In the genomic region with DNA sequence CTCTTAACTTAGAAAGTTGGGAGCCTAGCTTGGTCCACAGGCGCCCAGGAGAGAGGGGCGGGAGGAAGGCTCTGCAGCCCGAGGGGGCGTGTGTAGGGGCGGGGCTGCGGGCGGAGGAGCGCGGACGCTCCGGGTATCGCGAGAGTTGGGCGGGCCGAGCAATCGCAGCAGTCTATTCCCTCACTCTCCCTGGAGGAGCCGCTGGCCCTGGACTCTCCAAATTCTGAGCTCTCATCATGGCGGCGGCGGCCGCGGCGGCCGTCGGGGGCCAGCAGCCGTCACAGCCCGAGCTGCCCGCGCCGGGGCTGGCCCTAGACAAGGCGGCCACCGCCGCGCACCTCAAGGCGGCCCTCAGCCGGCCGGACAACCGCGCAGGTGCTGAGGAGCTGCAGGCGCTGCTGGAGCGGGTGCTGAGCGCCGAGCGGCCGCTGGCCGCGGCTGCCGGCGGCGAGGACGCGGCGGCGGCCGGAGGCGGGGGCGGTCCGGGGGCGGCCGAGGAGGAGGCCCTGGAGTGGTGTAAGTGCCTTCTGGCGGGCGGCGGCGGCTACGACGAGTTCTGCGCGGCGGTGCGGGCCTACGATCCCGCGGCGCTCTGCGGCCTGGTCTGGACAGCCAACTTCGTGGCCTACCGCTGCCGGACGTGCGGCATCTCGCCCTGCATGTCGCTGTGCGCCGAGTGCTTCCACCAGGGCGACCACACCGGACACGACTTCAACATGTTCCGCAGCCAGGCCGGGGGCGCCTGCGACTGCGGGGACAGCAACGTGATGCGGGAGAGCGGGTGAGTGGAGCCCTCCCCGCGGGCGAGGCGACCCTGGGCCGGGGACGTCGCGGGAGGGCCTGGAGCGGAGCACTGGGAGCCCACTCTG, we compare ENCODE assay signal across 1 cellular context.
TF ChIP-seq lines count a peak whose summit lies in the region.

A gene with protein sequence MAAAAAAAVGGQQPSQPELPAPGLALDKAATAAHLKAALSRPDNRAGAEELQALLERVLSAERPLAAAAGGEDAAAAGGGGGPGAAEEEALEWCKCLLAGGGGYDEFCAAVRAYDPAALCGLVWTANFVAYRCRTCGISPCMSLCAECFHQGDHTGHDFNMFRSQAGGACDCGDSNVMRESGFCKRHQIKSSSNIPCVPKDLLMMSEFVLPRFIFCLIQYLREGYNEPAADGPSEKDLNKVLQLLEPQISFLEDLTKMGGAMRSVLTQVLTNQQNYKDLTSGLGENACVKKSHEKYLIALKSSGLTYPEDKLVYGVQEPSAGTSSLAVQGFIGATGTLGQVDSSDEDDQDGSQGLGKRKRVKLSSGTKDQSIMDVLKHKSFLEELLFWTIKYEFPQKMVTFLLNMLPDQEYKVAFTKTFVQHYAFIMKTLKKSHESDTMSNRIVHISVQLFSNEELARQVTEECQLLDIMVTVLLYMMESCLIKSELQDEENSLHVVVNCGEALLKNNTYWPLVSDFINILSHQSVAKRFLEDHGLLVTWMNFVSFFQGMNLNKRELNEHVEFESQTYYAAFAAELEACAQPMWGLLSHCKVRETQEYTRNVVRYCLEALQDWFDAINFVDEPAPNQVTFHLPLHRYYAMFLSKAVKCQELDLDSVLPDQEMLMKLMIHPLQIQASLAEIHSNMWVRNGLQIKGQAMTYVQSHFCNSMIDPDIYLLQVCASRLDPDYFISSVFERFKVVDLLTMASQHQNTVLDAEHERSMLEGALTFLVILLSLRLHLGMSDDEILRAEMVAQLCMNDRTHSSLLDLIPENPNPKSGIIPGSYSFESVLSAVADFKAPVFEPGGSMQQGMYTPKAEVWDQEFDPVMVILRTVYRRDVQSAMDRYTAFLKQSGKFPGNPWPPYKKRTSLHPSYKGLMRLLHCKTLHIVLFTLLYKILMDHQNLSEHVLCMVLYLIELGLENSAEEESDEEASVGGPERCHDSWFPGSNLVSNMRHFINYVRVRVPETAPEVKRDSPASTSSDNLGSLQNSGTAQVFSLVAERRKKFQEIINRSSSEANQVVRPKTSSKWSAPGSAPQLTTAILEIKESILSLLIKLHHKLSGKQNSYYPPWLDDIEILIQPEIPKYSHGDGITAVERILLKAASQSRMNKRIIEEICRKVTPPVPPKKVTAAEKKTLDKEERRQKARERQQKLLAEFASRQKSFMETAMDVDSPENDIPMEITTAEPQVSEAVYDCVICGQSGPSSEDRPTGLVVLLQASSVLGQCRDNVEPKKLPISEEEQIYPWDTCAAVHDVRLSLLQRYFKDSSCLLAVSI (N-terminal part only) (plus strand): TSS at position 183 of the 869 bp plus-strand sequence. CDS start 54 bp downstream, at position 237.

TF ChIP-seq in K562, 482 proteins besides CTCF, POLR2A, EP300 and RAD21 (continued from another document and continues in another):
- TF ChIP-seq, protein P1, sequence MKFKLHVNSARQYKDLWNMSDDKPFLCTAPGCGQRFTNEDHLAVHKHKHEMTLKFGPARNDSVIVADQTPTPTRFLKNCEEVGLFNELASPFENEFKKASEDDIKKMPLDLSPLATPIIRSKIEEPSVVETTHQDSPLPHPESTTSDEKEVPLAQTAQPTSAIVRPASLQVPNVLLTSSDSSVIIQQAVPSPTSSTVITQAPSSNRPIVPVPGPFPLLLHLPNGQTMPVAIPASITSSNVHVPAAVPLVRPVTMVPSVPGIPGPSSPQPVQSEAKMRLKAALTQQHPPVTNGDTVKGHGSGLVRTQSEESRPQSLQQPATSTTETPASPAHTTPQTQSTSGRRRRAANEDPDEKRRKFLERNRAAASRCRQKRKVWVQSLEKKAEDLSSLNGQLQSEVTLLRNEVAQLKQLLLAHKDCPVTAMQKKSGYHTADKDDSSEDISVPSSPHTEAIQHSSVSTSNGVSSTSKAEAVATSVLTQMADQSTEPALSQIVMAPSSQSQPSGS (CRISPR knock-in tag; IDR thresholded peaks at IDR 0.05): 0 out of 2 replicates have a peak, but pooled peaks have one; percentile 12
- peak in 1 of 2 experiments; percentile 20; a peak in 1 of 3 replicates for TF ChIP-seq CBX3 (IDR thresholded peaks at IDR 0.05; ENCODE audit: borderline replicate concordance in 1 of 2, low read length in 2 of 2)
- TF ChIP-seq ZBED1 (IDR thresholded peaks at IDR 0.05): peak; percentile 89; the same call in 1 of the 2 replicates
- no peak for TF ChIP-seq GABPB2 (CRISPR knock-in tag; conservative IDR thresholded peaks at IDR 0.05)
- TF ChIP-seq ZFP30 (CRISPR knock-in tag; IDR thresholded peaks at IDR 0.05; ENCODE audit: borderline replicate concordance): no peak
- no peak for TF ChIP-seq IFI16 (CRISPR knock-in tag; IDR thresholded peaks at IDR 0.05)
- TF ChIP-seq PRPF4 (IDR thresholded peaks at IDR 0.05; ENCODE audit: insufficient read depth, low read depth, low read length, poor library complexity, severe bottlenecking): no peak
- TF ChIP-seq NR2C2 (CRISPR knock-in tag; IDR thresholded peaks at IDR 0.05): peak; percentile 47; the same call in 1 of the 2 replicates
- no peak for TF ChIP-seq NR2C2 (tag; IDR thresholded peaks at IDR 0.05)
- no peak for TF ChIP-seq KDM2B (CRISPR knock-in tag; IDR thresholded peaks at IDR 0.05)
- TF ChIP-seq GATA2 (CRISPR knock-in tag; IDR thresholded peaks at IDR 0.05): no peak
- TF ChIP-seq, protein P2, sequence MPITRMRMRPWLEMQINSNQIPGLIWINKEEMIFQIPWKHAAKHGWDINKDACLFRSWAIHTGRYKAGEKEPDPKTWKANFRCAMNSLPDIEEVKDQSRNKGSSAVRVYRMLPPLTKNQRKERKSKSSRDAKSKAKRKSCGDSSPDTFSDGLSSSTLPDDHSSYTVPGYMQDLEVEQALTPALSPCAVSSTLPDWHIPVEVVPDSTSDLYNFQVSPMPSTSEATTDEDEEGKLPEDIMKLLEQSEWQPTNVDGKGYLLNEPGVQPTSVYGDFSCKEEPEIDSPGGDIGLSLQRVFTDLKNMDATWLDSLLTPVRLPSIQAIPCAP (CRISPR knock-in tag; IDR thresholded peaks at IDR 0.05; ENCODE audit: borderline replicate concordance): no peak
- peak; percentile 75 for TF ChIP-seq EGR1 (conservative IDR thresholded peaks at IDR 0.05)
- 0 out of 2 replicates have a peak, but pooled peaks have one; percentile 22 for TF ChIP-seq ERF (CRISPR knock-in tag; IDR thresholded peaks at IDR 0.05)
- TF ChIP-seq MAFF (IDR thresholded peaks at IDR 0.05; ENCODE audit: low read length): peak; percentile 46; the same call in 1 of the 2 replicates
- TF ChIP-seq, protein P3, sequence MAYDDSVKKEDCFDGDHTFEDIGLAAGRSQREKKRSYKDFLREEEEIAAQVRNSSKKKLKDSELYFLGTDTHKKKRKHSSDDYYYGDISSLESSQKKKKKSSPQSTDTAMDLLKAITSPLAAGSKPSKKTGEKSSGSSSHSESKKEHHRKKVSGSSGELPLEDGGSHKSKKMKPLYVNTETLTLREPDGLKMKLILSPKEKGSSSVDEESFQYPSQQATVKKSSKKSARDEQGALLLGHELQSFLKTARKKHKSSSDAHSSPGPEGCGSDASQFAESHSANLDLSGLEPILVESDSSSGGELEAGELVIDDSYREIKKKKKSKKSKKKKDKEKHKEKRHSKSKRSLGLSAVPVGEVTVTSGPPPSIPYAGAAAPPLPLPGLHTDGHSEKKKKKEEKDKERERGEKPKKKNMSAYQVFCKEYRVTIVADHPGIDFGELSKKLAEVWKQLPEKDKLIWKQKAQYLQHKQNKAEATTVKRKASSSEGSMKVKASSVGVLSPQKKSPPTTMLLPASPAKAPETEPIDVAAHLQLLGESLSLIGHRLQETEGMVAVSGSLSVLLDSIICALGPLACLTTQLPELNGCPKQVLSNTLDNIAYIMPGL (CRISPR knock-in tag; IDR thresholded peaks at IDR 0.05): peak; percentile 80
- peak; percentile 97 for TF ChIP-seq RBBP5 (IDR thresholded peaks at IDR 0.05; ENCODE audit: borderline replicate concordance, insufficient read depth, low read length, poor library complexity, severe bottlenecking)
- peak; percentile 87; the same call in 1 of the 2 replicates for TF ChIP-seq PHF8 (IDR thresholded peaks at IDR 0.05; ENCODE audit: borderline replicate concordance, low read length)
- TF ChIP-seq, protein P4, sequence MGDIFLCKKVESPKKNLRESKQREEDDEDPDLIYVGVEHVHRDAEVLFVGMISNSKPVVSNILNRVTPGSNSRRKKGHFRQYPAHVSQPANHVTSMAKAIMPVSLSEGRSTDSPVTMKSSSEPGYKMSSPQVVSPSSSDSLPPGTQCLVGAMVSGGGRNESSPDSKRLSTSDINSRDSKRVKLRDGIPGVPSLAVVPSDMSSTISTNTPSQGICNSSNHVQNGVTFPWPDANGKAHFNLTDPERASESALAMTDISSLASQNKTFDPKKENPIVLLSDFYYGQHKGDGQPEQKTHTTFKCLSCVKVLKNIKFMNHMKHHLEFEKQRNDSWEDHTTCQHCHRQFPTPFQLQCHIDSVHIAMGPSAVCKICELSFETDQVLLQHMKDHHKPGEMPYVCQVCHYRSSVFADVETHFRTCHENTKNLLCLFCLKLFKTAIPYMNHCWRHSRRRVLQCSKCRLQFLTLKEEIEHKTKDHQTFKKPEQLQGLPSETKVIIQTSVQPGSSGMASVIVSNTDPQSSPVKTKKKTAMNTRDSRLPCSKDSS (IDR thresholded peaks at IDR 0.05; ENCODE audit: low read depth, partially characterized antibody): no peak
- TF ChIP-seq, protein P5, sequence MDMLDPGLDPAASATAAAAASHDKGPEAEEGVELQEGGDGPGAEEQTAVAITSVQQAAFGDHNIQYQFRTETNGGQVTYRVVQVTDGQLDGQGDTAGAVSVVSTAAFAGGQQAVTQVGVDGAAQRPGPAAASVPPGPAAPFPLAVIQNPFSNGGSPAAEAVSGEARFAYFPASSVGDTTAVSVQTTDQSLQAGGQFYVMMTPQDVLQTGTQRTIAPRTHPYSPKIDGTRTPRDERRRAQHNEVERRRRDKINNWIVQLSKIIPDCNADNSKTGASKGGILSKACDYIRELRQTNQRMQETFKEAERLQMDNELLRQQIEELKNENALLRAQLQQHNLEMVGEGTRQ (CRISPR knock-in tag; IDR thresholded peaks at IDR 0.05): peak; percentile 8; the same call in 1 of the 2 replicates
- TF ChIP-seq, protein P6, sequence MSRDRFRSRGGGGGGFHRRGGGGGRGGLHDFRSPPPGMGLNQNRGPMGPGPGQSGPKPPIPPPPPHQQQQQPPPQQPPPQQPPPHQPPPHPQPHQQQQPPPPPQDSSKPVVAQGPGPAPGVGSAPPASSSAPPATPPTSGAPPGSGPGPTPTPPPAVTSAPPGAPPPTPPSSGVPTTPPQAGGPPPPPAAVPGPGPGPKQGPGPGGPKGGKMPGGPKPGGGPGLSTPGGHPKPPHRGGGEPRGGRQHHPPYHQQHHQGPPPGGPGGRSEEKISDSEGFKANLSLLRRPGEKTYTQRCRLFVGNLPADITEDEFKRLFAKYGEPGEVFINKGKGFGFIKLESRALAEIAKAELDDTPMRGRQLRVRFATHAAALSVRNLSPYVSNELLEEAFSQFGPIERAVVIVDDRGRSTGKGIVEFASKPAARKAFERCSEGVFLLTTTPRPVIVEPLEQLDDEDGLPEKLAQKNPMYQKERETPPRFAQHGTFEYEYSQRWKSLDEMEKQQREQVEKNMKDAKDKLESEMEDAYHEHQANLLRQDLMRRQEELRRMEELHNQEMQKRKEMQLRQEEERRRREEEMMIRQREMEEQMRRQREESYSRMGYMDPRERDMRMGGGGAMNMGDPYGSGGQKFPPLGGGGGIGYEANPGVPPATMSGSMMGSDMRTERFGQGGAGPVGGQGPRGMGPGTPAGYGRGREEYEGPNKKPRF (IDR thresholded peaks at IDR 0.05; ENCODE audit: low read depth, low read length): no peak
- TF ChIP-seq, protein P7, sequence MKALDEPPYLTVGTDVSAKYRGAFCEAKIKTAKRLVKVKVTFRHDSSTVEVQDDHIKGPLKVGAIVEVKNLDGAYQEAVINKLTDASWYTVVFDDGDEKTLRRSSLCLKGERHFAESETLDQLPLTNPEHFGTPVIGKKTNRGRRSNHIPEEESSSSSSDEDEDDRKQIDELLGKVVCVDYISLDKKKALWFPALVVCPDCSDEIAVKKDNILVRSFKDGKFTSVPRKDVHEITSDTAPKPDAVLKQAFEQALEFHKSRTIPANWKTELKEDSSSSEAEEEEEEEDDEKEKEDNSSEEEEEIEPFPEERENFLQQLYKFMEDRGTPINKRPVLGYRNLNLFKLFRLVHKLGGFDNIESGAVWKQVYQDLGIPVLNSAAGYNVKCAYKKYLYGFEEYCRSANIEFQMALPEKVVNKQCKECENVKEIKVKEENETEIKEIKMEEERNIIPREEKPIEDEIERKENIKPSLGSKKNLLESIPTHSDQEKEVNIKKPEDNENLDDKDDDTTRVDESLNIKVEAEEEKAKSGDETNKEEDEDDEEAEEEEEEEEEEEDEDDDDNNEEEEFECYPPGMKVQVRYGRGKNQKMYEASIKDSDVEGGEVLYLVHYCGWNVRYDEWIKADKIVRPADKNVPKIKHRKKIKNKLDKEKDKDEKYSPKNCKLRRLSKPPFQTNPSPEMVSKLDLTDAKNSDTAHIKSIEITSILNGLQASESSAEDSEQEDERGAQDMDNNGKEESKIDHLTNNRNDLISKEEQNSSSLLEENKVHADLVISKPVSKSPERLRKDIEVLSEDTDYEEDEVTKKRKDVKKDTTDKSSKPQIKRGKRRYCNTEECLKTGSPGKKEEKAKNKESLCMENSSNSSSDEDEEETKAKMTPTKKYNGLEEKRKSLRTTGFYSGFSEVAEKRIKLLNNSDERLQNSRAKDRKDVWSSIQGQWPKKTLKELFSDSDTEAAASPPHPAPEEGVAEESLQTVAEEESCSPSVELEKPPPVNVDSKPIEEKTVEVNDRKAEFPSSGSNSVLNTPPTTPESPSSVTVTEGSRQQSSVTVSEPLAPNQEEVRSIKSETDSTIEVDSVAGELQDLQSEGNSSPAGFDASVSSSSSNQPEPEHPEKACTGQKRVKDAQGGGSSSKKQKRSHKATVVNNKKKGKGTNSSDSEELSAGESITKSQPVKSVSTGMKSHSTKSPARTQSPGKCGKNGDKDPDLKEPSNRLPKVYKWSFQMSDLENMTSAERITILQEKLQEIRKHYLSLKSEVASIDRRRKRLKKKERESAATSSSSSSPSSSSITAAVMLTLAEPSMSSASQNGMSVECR (CRISPR knock-in tag; IDR thresholded peaks at IDR 0.05): peak; percentile 63
- TF ChIP-seq ELF1 (tag; IDR thresholded peaks at IDR 0.05): no peak
- TF ChIP-seq, protein P8, sequence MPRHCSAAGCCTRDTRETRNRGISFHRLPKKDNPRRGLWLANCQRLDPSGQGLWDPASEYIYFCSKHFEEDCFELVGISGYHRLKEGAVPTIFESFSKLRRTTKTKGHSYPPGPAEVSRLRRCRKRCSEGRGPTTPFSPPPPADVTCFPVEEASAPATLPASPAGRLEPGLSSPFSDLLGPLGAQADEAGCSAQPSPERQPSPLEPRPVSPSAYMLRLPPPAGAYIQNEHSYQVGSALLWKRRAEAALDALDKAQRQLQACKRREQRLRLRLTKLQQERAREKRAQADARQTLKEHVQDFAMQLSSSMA (CRISPR knock-in tag; IDR thresholded peaks at IDR 0.05): 0 out of 2 replicates have a peak, but pooled peaks have one; percentile 64
- TF ChIP-seq, protein P9, sequence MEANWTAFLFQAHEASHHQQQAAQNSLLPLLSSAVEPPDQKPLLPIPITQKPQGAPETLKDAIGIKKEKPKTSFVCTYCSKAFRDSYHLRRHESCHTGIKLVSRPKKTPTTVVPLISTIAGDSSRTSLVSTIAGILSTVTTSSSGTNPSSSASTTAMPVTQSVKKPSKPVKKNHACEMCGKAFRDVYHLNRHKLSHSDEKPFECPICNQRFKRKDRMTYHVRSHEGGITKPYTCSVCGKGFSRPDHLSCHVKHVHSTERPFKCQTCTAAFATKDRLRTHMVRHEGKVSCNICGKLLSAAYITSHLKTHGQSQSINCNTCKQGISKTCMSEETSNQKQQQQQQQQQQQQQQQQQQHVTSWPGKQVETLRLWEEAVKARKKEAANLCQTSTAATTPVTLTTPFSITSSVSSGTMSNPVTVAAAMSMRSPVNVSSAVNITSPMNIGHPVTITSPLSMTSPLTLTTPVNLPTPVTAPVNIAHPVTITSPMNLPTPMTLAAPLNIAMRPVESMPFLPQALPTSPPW (CRISPR knock-in tag; IDR thresholded peaks at IDR 0.05): peak; percentile 87
- TF ChIP-seq DPF2 (IDR thresholded peaks at IDR 0.05): 0 out of 2 replicates have a peak, but pooled peaks have one; percentile 3
- 0 out of 2 replicates have a peak, but pooled peaks have one; percentile 70 for TF ChIP-seq IRF2 (CRISPR knock-in tag; IDR thresholded peaks at IDR 0.05)
- TF ChIP-seq ZBTB1 (CRISPR knock-in tag; IDR thresholded peaks at IDR 0.05; ENCODE audit: borderline replicate concordance, low read depth): peak; percentile 86
- TF ChIP-seq BCOR (IDR thresholded peaks at IDR 0.05): no peak
- no peak for TF ChIP-seq POLR3A (IDR thresholded peaks at IDR 0.05; ENCODE audit: borderline replicate concordance, extremely low read depth, insufficient read depth, insufficient read length)
